ENCODE assay signal across 19 cellular contexts in the genomic region with DNA sequence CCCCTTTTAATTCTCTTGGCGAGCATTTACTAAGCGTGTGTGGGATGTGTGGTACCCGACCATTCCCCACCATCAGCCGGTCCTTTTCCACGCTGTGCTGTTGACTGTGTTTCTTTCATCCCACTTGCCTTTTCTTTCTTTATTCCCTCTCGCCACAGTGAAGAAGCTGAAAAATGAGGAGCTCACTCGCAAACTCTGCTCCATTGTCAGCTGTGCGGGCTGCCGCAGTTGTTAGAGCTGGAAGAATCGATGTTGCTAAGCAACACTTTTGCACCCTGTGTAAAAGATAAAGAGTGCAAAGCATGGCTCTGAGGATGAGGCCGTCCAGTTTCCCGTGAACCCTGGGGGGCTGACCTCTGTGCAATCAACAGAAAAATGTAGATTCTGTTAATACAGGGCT.
DNase-seq lines count a peak whose midpoint lies in the region; ATAC-seq and TF ChIP-seq lines count a peak whose summit lies in the region.
"Had no signal": no experiment of that assay in that cellular context is flagged by ENCODE, and none has a peak within 500 bp of the region (broad histone marks: within the 10 kb centered on the region; RNA-seq: fewer than 3 reads in every experiment).

No MANE protein-coding gene starts in this region.

- no peak overlapping the region for H3K23ac ChIP-seq in mesenchymal stem cell (ENCODE audit: low read length in 2 of 2)

- no peaks in the 10 kb centered on the region for H3K27me3 ChIP-seq in brain microvascular endothelial cell (replicated peaks)
- no peaks in the 10 kb centered on the region for H3K27me3 ChIP-seq in mesenchymal stem cell (ENCODE audit: control insufficient read depth in 1 of 2, insufficient read depth in 1 of 2, low read length in 2 of 2)
- H3K27me3 ChIP-seq in testis = no peaks in the 10 kb centered on the region
- H3K27me3 ChIP-seq: pancreas, tibial nerve had no signal

- H3K79me1 ChIP-seq in mesenchymal stem cell (replicated peaks; ENCODE audit: low read length, poor library complexity, severe bottlenecking) = no peaks in the 10 kb centered on the region

- DNase-seq in NCI-H146 (lab: John Stamatoyannopoulos, UW) (peak; percentile 15), NCI-H146 treated with DMSO at 0.1 percent for 48 hours (lab: John Stamatoyannopoulos, UW; ENCODE audit: unreplicated experiment) (no peak), brain microvascular endothelial cell (no peak), mesenchymal stem cell (no peak), testis (peak; percentile 33), DMS153 (lab: John Stamatoyannopoulos, UW) (no peak)
- DNase-seq in naive thymus-derived CD8-positive, alpha-beta T cell = no peak
- DNase-seq in activated T-helper 2 cell treated with anti-CD3 and anti-CD28 coated beads, Interferon-gamma antibody, Interleukin-2, Interleukin-4, amounts not matched to agents 10 μg/mL and 5 μg/mL and 100 μg/mL, durations not matched to agents 14 hours and 24 hours and 36 hours (ENCODE audit: low spot score) = no peak
- DNase-seq: activated gamma-delta T cell; aorta; CD4-positive, alpha-beta T cell; mucosa of descending colon; NCI-H2171 treated with DMSO at 0.1 percent for 48 hours; pancreas; Right ventricle myocardium superior; small intestine had no signal

- peak overlapping the region in 1 of 2 experiments; percentile 10 for H2BK12ac ChIP-seq in mesenchymal stem cell (ENCODE audit: low read length in 2 of 2)

- no peaks in the 10 kb centered on the region for H3K36me3 ChIP-seq in brain microvascular endothelial cell (replicated peaks)
- no peaks in the 10 kb centered on the region for H3K36me3 ChIP-seq in mesenchymal stem cell (ENCODE audit: control insufficient read depth in 1 of 2, insufficient read depth in 2 of 2, low read depth in 1 of 2, low read length in 2 of 2)
- no peaks in the 10 kb centered on the region for H3K36me3 ChIP-seq in testis (ENCODE audit: low read depth, missing control alignments)
- H3K36me3 ChIP-seq: pancreas, tibial nerve had no signal

- H2BK120ac ChIP-seq in mesenchymal stem cell (ENCODE audit: low read depth, low read length) = no peak overlapping the region

- H3K4me3 ChIP-seq in brain microvascular endothelial cell (ENCODE audit: low read depth, low read length) (no peak overlapping the region), mesenchymal stem cell (ENCODE audit: insufficient read depth in 1 of 2, low read depth in 1 of 2, low read length in 2 of 2) (no peak overlapping the region), testis (no peak overlapping the region)
- H3K4me3 ChIP-seq: mucosa of descending colon, pancreas had no signal

- POLR2A ChIA-PET in naive thymus-derived CD8-positive, alpha-beta T cell (lab: Charles Lee) = no interaction called here

- H3K4me1 ChIP-seq in mesenchymal stem cell (ENCODE audit: control insufficient read depth, insufficient read depth, low read depth, low read length) (no peaks in the 10 kb centered on the region), testis (peaks cover 22% of the 10 kb centered on the region)

- no peaks in the 10 kb centered on the region for H3K27me3 Mint-ChIP-seq in naive thymus-derived CD8-positive, alpha-beta T cell
- no peaks in the 10 kb centered on the region for H3K27me3 Mint-ChIP-seq in activated T-helper 2 cell treated with anti-CD3 and anti-CD28 coated beads, Interferon-gamma antibody, Interleukin-2, Interleukin-4, amounts not matched to agents 10 μg/mL and 5 μg/mL and 100 μg/mL, durations not matched to agents 14 hours and 24 hours and 36 hours (ENCODE audit: low read depth)
- H3K27me3 Mint-ChIP-seq: CD4-positive, alpha-beta T cell had no signal

- intact Hi-C loops in testis (cut with DNase I; ENCODE audit: low total_unique reads) = no loop called here
- intact Hi-C loops in activated T-helper 2 cell treated with anti-CD3 and anti-CD28 coated beads, Interferon-gamma antibody, Interleukin-2, Interleukin-4, amounts not matched to agents 10 μg/mL and 5 μg/mL and 100 μg/mL, durations not matched to agents 14 hours and 24 hours and 36 hours (cut with micrococcal nuclease) = no loop called here

- peak overlapping the region in 1 of 2 experiments; percentile 59 for H3K14ac ChIP-seq in mesenchymal stem cell (ENCODE audit: low read length in 2 of 2)

- no peak for ATAC-seq in naive thymus-derived CD8-positive, alpha-beta T cell
- ATAC-seq: mucosa of descending colon had no signal

- no peak overlapping the region for H4K91ac ChIP-seq in mesenchymal stem cell (ENCODE audit: low read length)

- no peak overlapping the region for H3K4me3 Mint-ChIP-seq in naive thymus-derived CD8-positive, alpha-beta T cell
- H3K4me3 Mint-ChIP-seq in activated T-helper 2 cell treated with anti-CD3 and anti-CD28 coated beads, Interferon-gamma antibody, Interleukin-2, Interleukin-4, amounts not matched to agents 10 μg/mL and 5 μg/mL and 100 μg/mL, durations not matched to agents 14 hours and 24 hours and 36 hours (ENCODE audit: low read depth) = no peak overlapping the region
- H3K4me3 Mint-ChIP-seq: CD4-positive, alpha-beta T cell had no signal

- peak overlapping the region; percentile 42 for H3K9ac ChIP-seq in mesenchymal stem cell (ENCODE audit: low read length)

- no peaks in the 10 kb centered on the region for H3K9me3 Mint-ChIP-seq in naive thymus-derived CD8-positive, alpha-beta T cell
- H3K9me3 Mint-ChIP-seq in activated T-helper 2 cell treated with anti-CD3 and anti-CD28 coated beads, Interferon-gamma antibody, Interleukin-2, Interleukin-4, amounts not matched to agents 10 μg/mL and 5 μg/mL and 100 μg/mL, durations not matched to agents 14 hours and 24 hours and 36 hours = no peaks in the 10 kb centered on the region
- H3K9me3 Mint-ChIP-seq: CD4-positive, alpha-beta T cell had no signal

- no peak overlapping the region for H2BK5ac ChIP-seq in mesenchymal stem cell (ENCODE audit: low read depth, low read length, poor library complexity, severe bottlenecking)

- no peaks in the 10 kb centered on the region for H3K9me3 ChIP-seq in mesenchymal stem cell (ENCODE audit: control insufficient read depth, low read length)
- H3K9me3 ChIP-seq in testis = no peaks in the 10 kb centered on the region
- H3K9me3 ChIP-seq: mucosa of descending colon, pancreas, tibial nerve had no signal

- H3K18ac ChIP-seq in mesenchymal stem cell (ENCODE audit: low read depth in 1 of 2, low read length in 2 of 2) = peak overlapping the region in 1 of 2 experiments; percentile 7

- H2AK5ac ChIP-seq in mesenchymal stem cell (ENCODE audit: low read length, severe bottlenecking) = no peak overlapping the region

- WGBS in mesenchymal stem cell = 94% methylated on average over 12 of the region's 12 CpGs
- 41% methylated on average over 12 of the region's 12 CpGs for WGBS in testis, 2 donors

- no peak overlapping the region for H3K4me2 ChIP-seq in mesenchymal stem cell (ENCODE audit: low read length, poor library complexity, severe bottlenecking)

- H3K36me3 Mint-ChIP-seq in naive thymus-derived CD8-positive, alpha-beta T cell = no peaks in the 10 kb centered on the region
- no peaks in the 10 kb centered on the region for H3K36me3 Mint-ChIP-seq in activated T-helper 2 cell treated with anti-CD3 and anti-CD28 coated beads, Interferon-gamma antibody, Interleukin-2, Interleukin-4, amounts not matched to agents 10 μg/mL and 5 μg/mL and 100 μg/mL, durations not matched to agents 14 hours and 24 hours and 36 hours (ENCODE audit: low read depth)

- TF ChIP-seq POLR2A in testis (IDR thresholded peaks at IDR 0.05) = no peak

- no peak overlapping the region for H2AFZ ChIP-seq in mesenchymal stem cell (ENCODE audit: low read depth, low read length)

- peak overlapping the region; percentile 57 for H2BK15ac ChIP-seq in mesenchymal stem cell (ENCODE audit: low read depth, poor library complexity, severe bottlenecking)

- H3K4me1 Mint-ChIP-seq in naive thymus-derived CD8-positive, alpha-beta T cell = peaks cover 0 to 22% (median 6%) of the 10 kb centered on the region in 4 donors
- peaks cover 3% of the 10 kb centered on the region for H3K4me1 Mint-ChIP-seq in activated T-helper 2 cell treated with anti-CD3 and anti-CD28 coated beads, Interferon-gamma antibody, Interleukin-2, Interleukin-4, amounts not matched to agents 10 μg/mL and 5 μg/mL and 100 μg/mL, durations not matched to agents 14 hours and 24 hours and 36 hours (ENCODE audit: low read depth)

- in situ Hi-C loops in brain microvascular endothelial cell (cut with HindIII; ENCODE audit: low pct_ligation_motif_present, low sequenced_read_pairs) = no loop called here

- no peak overlapping the region for H3K4ac ChIP-seq in mesenchymal stem cell (ENCODE audit: low read depth in 1 of 2, low read length in 2 of 2)

- TF ChIP-seq CTCF in brain microvascular endothelial cell (IDR thresholded peaks at IDR 0.05; ENCODE audit: low read depth, low read length, missing control alignments) = no peak
- TF ChIP-seq CTCF in testis (IDR thresholded peaks at IDR 0.05) = no peak

- H3K27ac ChIP-seq in brain microvascular endothelial cell (peak overlapping the region; percentile 86), mesenchymal stem cell (ENCODE audit: low read length, poor library complexity, severe bottlenecking) (no peak overlapping the region), testis (peak overlapping the region in 1 of 2 donors; percentile 38)
- H3K27ac ChIP-seq: 22Rv1, HL-60, pancreas had no signal

- peak overlapping the region in 2 of 10 donors; percentile 69 to 81 for H3K27ac Mint-ChIP-seq in naive thymus-derived CD8-positive, alpha-beta T cell
- H3K27ac Mint-ChIP-seq in activated T-helper 2 cell treated with anti-CD3 and anti-CD28 coated beads, Interferon-gamma antibody, Interleukin-2, Interleukin-4, amounts not matched to agents 10 μg/mL and 5 μg/mL and 100 μg/mL, durations not matched to agents 14 hours and 24 hours and 36 hours = no peak overlapping the region
- H3K27ac Mint-ChIP-seq: CD4-positive, alpha-beta T cell had no signal

- H4K8ac ChIP-seq in mesenchymal stem cell (ENCODE audit: low read length) = no peak overlapping the region

Comparison
In these comparisons a context has a peak if more than half of its experiments do, and no peak if none do; other contexts are left out.
1. DNase-seq: peak in NCI-H146 (single experiment) and testis (single experiment); none in NCI-H146 treated with DMSO at 0.1 percent for 48 hours (single experiment), brain microvascular endothelial cell (single experiment), mesenchymal stem cell (single experiment), naive thymus-derived CD8-positive, alpha-beta T cell (0 of 10), activated T-helper 2 cell treated with anti-CD3 and anti-CD28 coated beads, Interferon-gamma antibody, Interleukin-2, Interleukin-4, amounts not matched to agents 10 μg/mL and 5 μg/mL and 100 μg/mL, durations not matched to agents 14 hours and 24 hours and 36 hours (single experiment) and DMS153 (single experiment).